2 cellular contexts compared by ENCODE assay signal in genomic region chr14:102015771-102016170, GRCh38.
A peak's percentile ranks its signal among the peaks of the same experiment; 100 is the strongest.
TF ChIP-seq lines count a peak whose summit lies in the region.

No MANE protein-coding gene starts in this region.

TF ChIP-seq in IMR-90, 13 proteins besides CTCF, POLR2A, EP300 and RAD21:
- no peak for TF ChIP-seq RFX5 (IDR thresholded peaks at IDR 0.05; ENCODE audit: low read depth, low read length)
- no peak for TF ChIP-seq MXI1 (IDR thresholded peaks at IDR 0.05; ENCODE audit: borderline replicate concordance, low read depth, low read length)

TF ChIP-seq in K562, 482 proteins besides CTCF, POLR2A, EP300 and RAD21:
- no peak for TF ChIP-seq GTF2F1 (IDR thresholded peaks at IDR 0.05; ENCODE audit: low read depth, low read length)
- 0 out of 2 replicates have a peak, but pooled peaks have one; percentile 33 for TF ChIP-seq POLR2G (IDR thresholded peaks at IDR 0.05; ENCODE audit: low read depth, low read length)
